In the genomic region with DNA sequence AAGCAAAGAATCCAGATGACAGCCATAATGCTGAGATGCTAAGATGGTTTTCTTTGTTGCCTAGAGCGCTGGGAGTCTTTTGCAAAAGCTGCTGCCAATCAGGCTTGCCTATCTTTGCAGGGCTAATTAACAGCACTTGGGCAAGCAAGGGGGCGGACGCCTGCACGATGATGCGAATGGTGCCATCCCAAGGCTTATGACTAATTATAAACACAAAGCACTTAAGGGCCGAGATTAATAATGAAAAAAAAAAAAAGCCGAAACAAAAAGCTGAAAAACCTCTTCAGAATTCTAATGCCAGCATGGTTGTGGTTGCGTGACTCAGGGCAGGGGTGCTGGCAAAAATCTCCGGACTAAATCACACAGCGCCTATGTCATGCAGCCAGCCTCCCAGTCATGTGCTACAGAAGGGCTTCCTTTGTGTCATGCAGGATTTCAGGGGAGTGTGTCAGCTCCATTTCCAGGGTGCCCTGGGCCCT, we compare ENCODE assay signal across 8 cellular contexts.
DNase-seq lines count a peak whose midpoint lies in the region; ATAC-seq and TF ChIP-seq lines count a peak whose summit lies in the region.

No MANE protein-coding gene starts in this region.

- H3K4me3 ChIP-seq in epithelial cell of esophagus (ENCODE audit: low read length) (no peak overlapping the region), neuronal stem cell (ENCODE audit: low read length in 2 of 2) (no peak overlapping the region)

- no peaks in the 10 kb centered on the region for H3K36me3 ChIP-seq in neuronal stem cell (replicated peaks in 1 of 2; ENCODE audit: control insufficient read depth in 2 of 2, insufficient read depth in 2 of 2, low read length in 2 of 2)

- H3K4me1 ChIP-seq in neuronal stem cell (ENCODE audit: control insufficient read depth in 2 of 2, insufficient read depth in 1 of 2, low read depth in 1 of 2, low read length in 2 of 2): peaks cover 0 to 8% of the 10 kb centered on the region in 2 donors

- ATAC-seq in HG03354 (IDR thresholded peaks at IDR 0.05; ENCODE audit: poor library complexity, severe bottlenecking, unreplicated experiment): no peak
- ATAC-seq in HG03521 (IDR thresholded peaks at IDR 0.05; ENCODE audit: unreplicated experiment): no peak
- ATAC-seq in CD4-positive, alpha-beta T cell (ENCODE audit: poor library complexity): no peak

- no peak overlapping the region for H2BK15ac ChIP-seq in neuronal stem cell (ENCODE audit: low read length)

- H3K4me2 ChIP-seq in neuronal stem cell (ENCODE audit: insufficient read depth, low read length, poor library complexity, severe bottlenecking): no peak overlapping the region

- H2AK5ac ChIP-seq in neuronal stem cell (ENCODE audit: low read depth, low read length): no peak overlapping the region

- H2BK12ac ChIP-seq in neuronal stem cell (ENCODE audit: low read length): no peak overlapping the region

- no peaks in the 10 kb centered on the region for H3K9me3 ChIP-seq in neuronal stem cell (replicated peaks in 1 of 2; ENCODE audit: control insufficient read depth in 2 of 2, insufficient read depth in 1 of 2, low read depth in 1 of 2, low read length in 2 of 2)
- H3K9me3 ChIP-seq in CD4-positive, alpha-beta T cell (ENCODE audit: control insufficient read depth, low read length): no peaks in the 10 kb centered on the region

- peak; percentile 71 for DNase-seq in COLO829 (ENCODE audit: low spot score)
- peak; percentile 8 to 42 for DNase-seq in NCI-H446 (lab: John Stamatoyannopoulos, UW)
- peak; percentile 99 for DNase-seq in epithelial cell of esophagus (ENCODE audit: low read depth)
- peak; percentile 39 for DNase-seq in neuronal stem cell (ENCODE audit: low spot score)
- DNase-seq in UCSD-AML1 (lab: John Stamatoyannopoulos, UW; ENCODE audit: unreplicated experiment): no peak
- no peak for DNase-seq in CD4-positive, alpha-beta T cell

- no peak overlapping the region for H3K14ac ChIP-seq in neuronal stem cell (ENCODE audit: low read length)

- intact Hi-C loops in CD4-positive, alpha-beta T cell (cut with DNase I, micrococcal nuclease): no loop called here

- no peak overlapping the region for H2BK120ac ChIP-seq in neuronal stem cell (ENCODE audit: low read depth, low read length)

- no peak overlapping the region for H3K9ac ChIP-seq in neuronal stem cell (ENCODE audit: low read depth, low read length, poor library complexity)

- TF ChIP-seq CTCF in epithelial cell of esophagus (IDR thresholded peaks at IDR 0.05; ENCODE audit: insufficient read depth, low read depth, low read length, missing control alignments): no peak
- no peak for TF ChIP-seq CTCF in CD4-positive, alpha-beta T cell (IDR thresholded peaks at IDR 0.05)

- H3K9me3 Mint-ChIP-seq in CD4-positive, alpha-beta T cell: peaks cover 2% of the 10 kb centered on the region

- H3K36me3 Mint-ChIP-seq in CD4-positive, alpha-beta T cell (ENCODE audit: low read depth): no peaks in the 10 kb centered on the region

- no peak overlapping the region for H3K27ac Mint-ChIP-seq in CD4-positive, alpha-beta T cell

- H4K91ac ChIP-seq in neuronal stem cell (ENCODE audit: low read depth, low read length, poor library complexity): no peak overlapping the region

- H4K8ac ChIP-seq in neuronal stem cell (ENCODE audit: low read depth, low read length): no peak overlapping the region

- no peaks in the 10 kb centered on the region for H3K27me3 Mint-ChIP-seq in CD4-positive, alpha-beta T cell

- no peak overlapping the region for H3K18ac ChIP-seq in neuronal stem cell (ENCODE audit: low read length)

- no peaks in the 10 kb centered on the region for H3K27me3 ChIP-seq in neuronal stem cell (ENCODE audit: control insufficient read depth in 3 of 3, insufficient read depth in 3 of 3, low read depth in 1 of 3, low read length in 3 of 3)
- no peaks in the 10 kb centered on the region for H3K27me3 ChIP-seq in CD4-positive, alpha-beta T cell (ENCODE audit: control insufficient read depth, insufficient read depth, low read length)

- H3K79me1 ChIP-seq in neuronal stem cell (ENCODE audit: low read depth, low read length): no peaks in the 10 kb centered on the region

- H3K4me1 Mint-ChIP-seq in CD4-positive, alpha-beta T cell (ENCODE audit: low read depth): no peaks in the 10 kb centered on the region

- POLR2A ChIA-PET in CD4-positive, alpha-beta T cell (lab: Charles Lee): no interaction called here

- peak overlapping the region; percentile 30 for H2AFZ ChIP-seq in neuronal stem cell (ENCODE audit: low read length)

- WGBS in neuronal stem cell (ENCODE audit: extremely low coverage in 2 of 2, insufficient read length in 2 of 2, insufficient replicate concordance in 1 of 2), 2 donors: no CpG with 5 or more reads among the region's 10 CpGs

- CTCF ChIA-PET in CD4-positive, alpha-beta T cell (lab: Charles Lee): interaction anchor here (0.7 kb wide), 1 partner anchor 12 kb away, joined by 3 read pairs; no protein-coding TSS in a partner anchor

- H3K4ac ChIP-seq in neuronal stem cell (ENCODE audit: low read length): no peak overlapping the region

- no peak overlapping the region for H3K4me3 Mint-ChIP-seq in CD4-positive, alpha-beta T cell

- no peak overlapping the region for H3K23ac ChIP-seq in neuronal stem cell (ENCODE audit: low read depth, low read length, poor library complexity)

- no peak overlapping the region for H2BK5ac ChIP-seq in neuronal stem cell (ENCODE audit: low read length)

- peak overlapping the region; percentile 61 for H3K27ac ChIP-seq in neuronal stem cell (replicated peaks; ENCODE audit: low read length)
- H3K27ac ChIP-seq in CD4-positive, alpha-beta T cell (ENCODE audit: low read depth, low read length): no peak overlapping the region

Comparison
In these comparisons a context has a peak if more than half of its experiments do, and no peak if none do; other contexts are left out.
1. DNase-seq: peak in COLO829 (single experiment), NCI-H446 (2 of 2), epithelial cell of esophagus (single experiment) and neuronal stem cell (single experiment); none in UCSD-AML1 (single experiment) and CD4-positive, alpha-beta T cell (0 of 10).